1 cellular context compared by ENCODE assay signal in the genomic region with DNA sequence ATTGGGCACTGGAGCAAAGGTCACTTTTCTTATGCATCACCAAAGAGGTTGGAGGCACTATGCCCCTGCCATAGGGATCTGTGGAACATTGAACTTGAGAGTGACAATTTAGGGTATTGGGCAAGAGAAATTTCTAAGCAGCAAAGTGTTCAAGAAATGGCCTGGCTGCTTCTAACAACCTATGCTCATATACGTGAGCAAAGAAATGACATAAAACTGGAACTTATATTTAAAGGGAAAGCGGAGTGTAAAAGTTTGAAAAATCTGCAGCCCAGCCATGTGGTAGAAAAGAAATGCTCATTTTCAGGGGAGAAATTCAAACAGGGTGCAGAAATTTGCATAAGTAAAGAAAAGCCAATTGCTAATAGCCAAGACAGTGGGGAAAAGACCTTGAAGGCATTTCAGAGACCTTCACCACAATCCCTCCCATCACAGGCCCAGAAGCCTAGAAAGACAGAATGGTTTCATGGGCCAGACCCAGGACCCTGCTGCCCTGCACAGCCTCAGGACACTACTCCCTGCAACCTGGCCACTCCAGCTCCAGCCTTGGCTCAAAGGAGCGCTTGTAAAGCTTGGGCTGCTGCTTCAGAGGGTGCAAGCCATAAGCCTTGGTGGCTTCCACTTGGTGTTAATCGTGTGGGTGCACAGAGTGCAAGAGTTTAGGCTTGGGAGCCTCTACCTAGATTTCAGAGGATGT.
TF ChIP-seq lines count a peak whose summit lies in the region.

No MANE protein-coding gene starts in this region.

TF ChIP-seq in H1, 55 proteins besides CTCF, POLR2A, EP300 and RAD21:
- TF ChIP-seq SUZ12 (IDR thresholded peaks at IDR 0.05; ENCODE audit: low read length) (no peak), JUND (IDR thresholded peaks at IDR 0.05; ENCODE audit: low read length) (no peak), SP1 (IDR thresholded peaks at IDR 0.05; ENCODE audit: low read depth, low read length) (0 out of 2 replicates have a peak, but pooled peaks have one; percentile 32), PHF8 (conservative IDR thresholded peaks at IDR 0.05; ENCODE audit: low read depth, low read length) (no peak)
